In the genomic region with DNA sequence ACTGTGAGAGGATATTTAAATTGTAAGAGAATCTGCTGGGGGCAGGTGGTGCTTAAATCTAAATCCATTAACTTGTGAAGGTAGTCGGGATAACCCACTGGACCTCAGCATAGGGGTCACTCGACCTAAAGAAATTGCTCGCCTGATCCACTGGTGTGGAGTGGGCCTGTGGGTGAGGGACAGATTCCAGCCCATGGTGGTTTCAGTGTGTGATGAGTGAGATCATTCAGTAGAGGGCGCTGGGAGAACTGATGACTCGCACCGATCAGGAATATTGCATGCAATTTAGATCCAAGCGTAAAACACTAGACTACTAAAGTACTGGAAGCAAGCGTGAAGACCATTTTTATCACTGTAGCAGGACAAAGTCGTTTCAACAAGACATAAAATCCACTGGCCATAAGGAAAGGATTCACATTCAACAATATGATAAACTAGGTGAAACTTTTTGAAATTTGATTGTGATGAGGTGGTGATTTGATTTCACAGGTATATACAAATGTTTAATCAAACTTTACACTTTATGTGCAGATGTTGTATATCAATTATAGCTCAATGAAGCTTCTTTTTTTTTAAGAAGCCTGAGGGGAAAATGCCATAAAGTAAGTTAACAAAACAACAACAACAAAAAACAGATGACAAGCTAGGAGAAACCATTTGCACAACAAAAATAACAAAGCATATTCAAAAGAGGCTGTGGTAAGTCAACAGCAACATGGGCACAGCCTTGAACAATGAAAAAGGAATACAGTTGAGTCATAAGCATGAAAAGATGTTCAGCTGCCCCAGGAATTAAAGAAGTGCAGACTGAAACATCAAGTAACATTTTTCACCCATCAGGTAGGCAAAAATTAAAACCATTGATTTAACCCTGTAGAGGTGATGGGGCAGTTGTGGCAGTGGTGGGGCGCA, we compare ENCODE assay signal across 8 cellular contexts. TPM values are rescaled to one million over a fixed set of nuclear protein-coding genes. Genes with fewer than 3 reads are reported as not detected.
DNase-seq lines count a peak whose midpoint lies in the region; ATAC-seq and TF ChIP-seq lines count a peak whose summit lies in the region.

No MANE protein-coding gene starts in this region.

- ATAC-seq in GM21825 (IDR thresholded peaks at IDR 0.05; ENCODE audit: unreplicated experiment) (peak; percentile 78), left colon (peak; percentile 98)
- peak; percentile 67 for ATAC-seq in stimulated activated memory B cell treated with anti-CD40 and anti-IgM and Interleukin-4, amounts not matched to agents 10 μg/mL and 1 μg/mL and 100 μg/mL, for 72 hours

- no peak overlapping the region for H3K4me3 Mint-ChIP-seq in stimulated activated memory B cell treated with anti-CD40 and anti-IgM and Interleukin-4, amounts not matched to agents 10 μg/mL and 1 μg/mL and 100 μg/mL, for 72 hours

- H3K27me3 Mint-ChIP-seq in stimulated activated memory B cell treated with anti-CD40 and anti-IgM and Interleukin-4, amounts not matched to agents 10 μg/mL and 1 μg/mL and 100 μg/mL, for 72 hours: no peaks in the 10 kb centered on the region

- H3K36me3 Mint-ChIP-seq in stimulated activated memory B cell treated with anti-CD40 and anti-IgM and Interleukin-4, amounts not matched to agents 10 μg/mL and 1 μg/mL and 100 μg/mL, for 72 hours: no peaks in the 10 kb centered on the region

- peaks cover 5% of the 10 kb centered on the region for H3K4me1 Mint-ChIP-seq in stimulated activated memory B cell treated with anti-CD40 and anti-IgM and Interleukin-4, amounts not matched to agents 10 μg/mL and 1 μg/mL and 100 μg/mL, for 72 hours

- intact Hi-C loops in left colon (cut with DNase I, micrococcal nuclease): loop anchor here in 1 of 2 donors (5.0 kb wide), 1 partner anchor 290 kb away; no protein-coding TSS in a partner anchor

- no peak overlapping the region for H3K27ac Mint-ChIP-seq in stimulated activated memory B cell treated with anti-CD40 and anti-IgM and Interleukin-4, amounts not matched to agents 10 μg/mL and 1 μg/mL and 100 μg/mL, for 72 hours

- peak; percentile 23 for DNase-seq in activated CD8-positive, alpha-beta memory T cell treated with anti-CD3 and anti-CD28 coated beads, Interleukin-2, amount 50 U/mL, for 4 hours
- DNase-seq in activated CD8-positive, alpha-beta memory T cell treated with anti-CD3 and anti-CD28 coated beads, Interleukin-2, amount 50 U/mL, for 48 hours: no peak
- DNase-seq in LNCaP clone FGC (ENCODE audit: low read depth) (no peak), SK-N-DZ (ENCODE audit: low spot score) (peak; percentile 70), choroid plexus epithelial cell (ENCODE audit: low read depth) (peak; percentile 82), left colon (peak in 1 of 2 donors; percentile 45)

- TF ChIP-seq CTCF in LNCaP clone FGC (IDR thresholded peaks at IDR 0.05; ENCODE audit: control insufficient read depth, extremely low read depth, insufficient read depth) (peak; percentile 60), choroid plexus epithelial cell (conservative IDR thresholded peaks at IDR 0.05; ENCODE audit: low read depth, low read length) (peak; percentile 85)

- H3K9me3 Mint-ChIP-seq in stimulated activated memory B cell treated with anti-CD40 and anti-IgM and Interleukin-4, amounts not matched to agents 10 μg/mL and 1 μg/mL and 100 μg/mL, for 72 hours: no peaks in the 10 kb centered on the region

- H3K4me3 ChIP-seq in LNCaP clone FGC (ENCODE audit: low read depth, low read length) (no peak overlapping the region), choroid plexus epithelial cell (ENCODE audit: low read depth, low read length) (no peak overlapping the region)

RNA-seq across cellular contexts. Expression of gene TMEM170A, which starts 7.5 kb away (rescaled TPM):
- 43.6 and 52.0 TPM in 2 replicates for polyA plus RNA-seq in SK-N-DZ (2014; cell fraction: cytosol; rRNA removed)
- 19.9 and 25.5 TPM in 2 replicates for polyA plus RNA-seq in SK-N-DZ (2014; cell fraction: nucleus; rRNA removed)
- total RNA-seq in left colon: 10 to 100 TPM; 54.1 to 71.9 TPM

RNA-seq across cellular contexts. Expression of gene CHST6, which starts 23.3 kb away (rescaled TPM):
- 4.2 and 4.4 TPM in 2 replicates for polyA plus RNA-seq in SK-N-DZ (2014; cell fraction: cytosol; rRNA removed)
- 3.3 and 4.3 TPM in 2 replicates for polyA plus RNA-seq in SK-N-DZ (2014; cell fraction: nucleus; rRNA removed)
- 1 to 10 TPM; 2.0 to 4.0 TPM for total RNA-seq in left colon

RNA-seq across cellular contexts. Expression of gene CFDP1, which starts 38.7 kb away (rescaled TPM):
- polyA plus RNA-seq in SK-N-DZ (2014; cell fraction: cytosol; rRNA removed): 128 and 175 TPM in 2 replicates
- polyA plus RNA-seq in SK-N-DZ (2014; cell fraction: nucleus; rRNA removed): 43.5 and 95.7 TPM in 2 replicates
- total RNA-seq in left colon: 100 to 1,000 TPM in 1 of 2 donors, 10 to 100 TPM in 1; 79.8 to 117 TPM

Comparison
In these comparisons a context has a peak if more than half of its experiments do, and no peak if none do; other contexts are left out.
1. DNase-seq: peak in activated CD8-positive, alpha-beta memory T cell treated with anti-CD3 and anti-CD28 coated beads, Interleukin-2, amount 50 U/mL, for 4 hours (single experiment), SK-N-DZ (single experiment) and choroid plexus epithelial cell (single experiment); none in activated CD8-positive, alpha-beta memory T cell treated with anti-CD3 and anti-CD28 coated beads, Interleukin-2, amount 50 U/mL, for 48 hours (single experiment) and LNCaP clone FGC (single experiment).
2. Peak in every context shown above with its lines, with median percentiles within 50 percentile points of each other: ATAC-seq.